ENCODE assay signal across 11 cellular contexts in genomic region chr16:66525396-66526180, GRCh38. TPM values are rescaled to one million over a fixed set of nuclear protein-coding genes. Genes with fewer than 3 reads are reported as not detected.
DNase-seq lines count a peak whose midpoint lies in the region; ATAC-seq and TF ChIP-seq lines count a peak whose summit lies in the region.
"Had no signal": no experiment of that assay in that cellular context is flagged by ENCODE, and none has a peak within 500 bp of the region (broad histone marks: within the 10 kb centered on the region; RNA-seq: fewer than 3 reads in every experiment).

No MANE protein-coding gene starts in this region.

- POLR2A ChIA-PET in T-cell (lab: Charles Lee), result no interaction called here

- CTCF ChIA-PET in T-cell (lab: Charles Lee), result interaction anchor here (1.1 to 1.2 kb wide), 2 partner anchors 26 to 83 kb away, joined by 3 read pairs; partner anchors contain the start of gene CKLF (in 1 of the 2)

- intact Hi-C loops in activated CD4-positive, alpha-beta T cell treated with anti-CD3 and anti-CD28 coated beads, Interleukin-2, amount 10 ng/mL, durations not matched to agents 24 days and 14 days (cut with micrococcal nuclease), result no loop called here

- peaks cover 68% of the 10 kb centered on the region for H3K4me1 Mint-ChIP-seq in activated CD4-positive, alpha-beta T cell treated with anti-CD3 and anti-CD28 coated beads, Interleukin-2, amount 10 ng/mL, durations not matched to agents 24 days and 14 days
- H3K4me1 Mint-ChIP-seq in T-cell (peaks cover 59 to 66% (median 64%) of the 10 kb centered on the region in 3 donors), endothelial cell (ENCODE audit: unreplicated experiment) (peaks cover 36% of the 10 kb centered on the region)

- H3K27ac Mint-ChIP-seq in activated CD4-positive, alpha-beta T cell treated with anti-CD3 and anti-CD28 coated beads, Interleukin-2, amount 10 ng/mL, durations not matched to agents 24 days and 14 days, result peak overlapping the region; percentile 52
- H3K27ac Mint-ChIP-seq in T-cell (peak overlapping the region; percentile 96 to 99), endothelial cell (ENCODE audit: unreplicated experiment) (peak overlapping the region; percentile 75)

- TF ChIP-seq CTCF in endothelial cell (IDR thresholded peaks at IDR 0.05; ENCODE audit: unreplicated experiment) (no peak), GM13976 (IDR thresholded peaks at IDR 0.05; ENCODE audit: borderline replicate concordance, control extremely low read depth, extremely low read depth, insufficient read depth, missing control alignments) (no peak)

- H3K27me3 Mint-ChIP-seq in activated CD4-positive, alpha-beta T cell treated with anti-CD3 and anti-CD28 coated beads, Interleukin-2, amount 10 ng/mL, durations not matched to agents 24 days and 14 days, result no peaks in the 10 kb centered on the region
- H3K27me3 Mint-ChIP-seq in T-cell (no peaks in the 10 kb centered on the region), endothelial cell (ENCODE audit: unreplicated experiment) (peaks cover 5% of the 10 kb centered on the region)
- H3K27me3 Mint-ChIP-seq: activated CD8-positive, alpha-beta T cell treated with anti-CD3 and anti-CD28 coated beads for 36 hours had no signal

- DNase-seq in activated CD4-positive, alpha-beta T cell treated with anti-CD3 and anti-CD28 coated beads, Interleukin-2, amount 10 ng/mL, durations not matched to agents 24 days and 14 days, result peak; percentile 61
- no peak for DNase-seq in activated CD4-positive, alpha-beta T cell treated with anti-CD3 and anti-CD28 coated beads for 1 hour
- peak in 3 of 34 experiments; percentile 9 to 38 (median 12) for DNase-seq in T-cell
- DNase-seq in endothelial cell (ENCODE audit: low spot score), result no peak
- peak; percentile 45 for DNase-seq in stromal cell of bone marrow (ENCODE audit: low read depth)
- no peak for DNase-seq in GM13976 (ENCODE audit: low spot score)
- no peak for DNase-seq in hippocampal formation (lab: John Stamatoyannopoulos, UW)
- DNase-seq: activated CD8-positive, alpha-beta T cell treated with anti-CD3 and anti-CD28 coated beads for 36 hours; IMR-90 had no signal

- H3K36me3 Mint-ChIP-seq in activated CD4-positive, alpha-beta T cell treated with anti-CD3 and anti-CD28 coated beads, Interleukin-2, amount 10 ng/mL, durations not matched to agents 24 days and 14 days (ENCODE audit: low read depth), result peaks cover 17% of the 10 kb centered on the region
- peaks cover 7% of the 10 kb centered on the region for H3K36me3 Mint-ChIP-seq in T-cell
- peaks cover 31% of the 10 kb centered on the region for H3K36me3 Mint-ChIP-seq in endothelial cell (ENCODE audit: low read depth, unreplicated experiment)

- no peak overlapping the region for H3K4me3 Mint-ChIP-seq in activated CD4-positive, alpha-beta T cell treated with anti-CD3 and anti-CD28 coated beads, Interleukin-2, amount 10 ng/mL, durations not matched to agents 24 days and 14 days
- H3K4me3 Mint-ChIP-seq in T-cell (peak overlapping the region in 1 of 3 donors; percentile 69), endothelial cell (ENCODE audit: unreplicated experiment) (peak overlapping the region; percentile 21)
- H3K4me3 Mint-ChIP-seq: activated CD8-positive, alpha-beta T cell treated with anti-CD3 and anti-CD28 coated beads for 36 hours had no signal

- ATAC-seq in T-cell (replicated peaks in 1 of 4) (no peak), HG02623 (IDR thresholded peaks at IDR 0.05; ENCODE audit: unreplicated experiment) (no peak)
- ATAC-seq: activated CD8-positive, alpha-beta T cell treated with anti-CD3 and anti-CD28 coated beads for 36 hours had no signal

- H3K9me3 Mint-ChIP-seq in activated CD4-positive, alpha-beta T cell treated with anti-CD3 and anti-CD28 coated beads, Interleukin-2, amount 10 ng/mL, durations not matched to agents 24 days and 14 days, result no peaks in the 10 kb centered on the region
- no peaks in the 10 kb centered on the region for H3K9me3 Mint-ChIP-seq in T-cell
- no peaks in the 10 kb centered on the region for H3K9me3 Mint-ChIP-seq in endothelial cell (ENCODE audit: unreplicated experiment)
- H3K9me3 Mint-ChIP-seq: activated CD8-positive, alpha-beta T cell treated with anti-CD3 and anti-CD28 coated beads for 36 hours had no signal

- in situ Hi-C loops in GM13976 (cut with MboI; ENCODE audit: low sequenced_read_pairs, unreplicated experiment), result no loop called here

RNA-seq across cellular contexts. Expression of gene TK2, which starts 24.3 kb away (rescaled TPM):
- 5.8 and 6.7 TPM in 2 replicates for total RNA-seq in activated CD4-positive, alpha-beta T cell treated with anti-CD3 and anti-CD28 coated beads, Interleukin-2, amount 10 ng/mL, durations not matched to agents 24 days and 14 days
- total RNA-seq in T-cell (10 to 100 TPM in 2 of 5 donors, 1 to 10 TPM in 3; 4.6 to 10.8 (median 8.4) TPM), endothelial cell (ENCODE audit: unreplicated experiment) (13.1 TPM)

RNA-seq across cellular contexts. Expression of gene CKLF, which starts 26.8 kb away (rescaled TPM):
- total RNA-seq in activated CD4-positive, alpha-beta T cell treated with anti-CD3 and anti-CD28 coated beads, Interleukin-2, amount 10 ng/mL, durations not matched to agents 24 days and 14 days, result 145 and 146 TPM in 2 replicates
- total RNA-seq in T-cell (10 to 100 TPM; 25.3 to 67.8 (median 58.3) TPM), endothelial cell (ENCODE audit: unreplicated experiment) (38.0 TPM)

RNA-seq across cellular contexts. Expression of gene CMTM1, which starts 40.7 kb away (rescaled TPM):
- total RNA-seq in activated CD4-positive, alpha-beta T cell treated with anti-CD3 and anti-CD28 coated beads, Interleukin-2, amount 10 ng/mL, durations not matched to agents 24 days and 14 days, result 12.2 and 13.6 TPM in 2 replicates
- total RNA-seq in T-cell (10 to 100 TPM in 3 of 5 donors, 1 to 10 TPM in 1, under 1 TPM in 1; 0.95 to 12.9 (median 10.3) TPM), endothelial cell (ENCODE audit: unreplicated experiment) (8.3 TPM)

RNA-seq across cellular contexts. Expression of gene CMTM2, which starts 53.7 kb away (rescaled TPM):
- 0.51 and 0.95 TPM in 2 replicates for total RNA-seq in activated CD4-positive, alpha-beta T cell treated with anti-CD3 and anti-CD28 coated beads, Interleukin-2, amount 10 ng/mL, durations not matched to agents 24 days and 14 days
- total RNA-seq in T-cell, result under 1 TPM in 2 of 5 donors, not detected in 3; 0.26 to 0.62 TPM
- total RNA-seq in endothelial cell (ENCODE audit: unreplicated experiment), result 2.1 TPM
- total RNA-seq: IMR-90, right atrium auricular region had no signal

Comparison
In these comparisons a context has a peak if more than half of its experiments do, and no peak if none do; other contexts are left out.
1. DNase-seq: peak in activated CD4-positive, alpha-beta T cell treated with anti-CD3 and anti-CD28 coated beads, Interleukin-2, amount 10 ng/mL, durations not matched to agents 24 days and 14 days (single experiment) and stromal cell of bone marrow (single experiment); none in activated CD4-positive, alpha-beta T cell treated with anti-CD3 and anti-CD28 coated beads for 1 hour (single experiment), endothelial cell (single experiment), GM13976 (single experiment) and hippocampal formation (0 of 2).
2. Peak in every context shown above with its lines, with median percentiles within 50 percentile points of each other: H3K27ac Mint-ChIP-seq.